Comparison of ENCODE assay signal across 8 cellular contexts in genomic region chr12:55973598-55974307, GRCh38. TPM values are rescaled to one million over a fixed set of nuclear protein-coding genes. Genes with fewer than 3 reads are reported as not detected.
DNase-seq lines count a peak whose midpoint lies in the region; ATAC-seq and TF ChIP-seq lines count a peak whose summit lies in the region.

TSS of gene RAB5B (plus strand) at chr12:55974078. CDS start at chr12:55986961, 12,883 bp downstream.

- TF ChIP-seq CTCF in DND-41 (IDR thresholded peaks at IDR 0.05; ENCODE audit: borderline replicate concordance, extremely low read depth, low read length, poor library complexity, severe bottlenecking) = no peak
- peak; percentile 17 to 53 (median 36) for TF ChIP-seq CTCF in Peyer's patch (IDR thresholded peaks at IDR 0.05)
- peak in 1 of 3 experiments; percentile 22 for TF ChIP-seq CTCF in esophagus muscularis mucosa (IDR thresholded peaks at IDR 0.05)

- H2AFZ ChIP-seq in DND-41 (ENCODE audit: low read depth, low read length) = peak within 1 kb of the TSS; percentile 78

- H4K20me1 ChIP-seq in DND-41 (ENCODE audit: insufficient read depth, low read length) = 0 out of 2 replicates have a peak, but pooled peaks cover 2% of the 10 kb centered on the region

- H3K79me2 ChIP-seq in DND-41 (ENCODE audit: insufficient read depth, low read length) = peaks cover 63% of the 10 kb centered on the region

- H3K4me1 ChIP-seq in DND-41 (ENCODE audit: insufficient read depth, low read length) = peaks cover 61% of the 10 kb centered on the region
- peaks cover 0 to 35% (median 2%) of the 10 kb centered on the region in 4 donors for H3K4me1 ChIP-seq in Peyer's patch
- H3K4me1 ChIP-seq in esophagus muscularis mucosa = peaks cover 25 to 73% (median 61%) of the 10 kb centered on the region in 4 donors
- H3K4me1 ChIP-seq in muscle layer of colon (ENCODE audit: insufficient read depth, low read length) = peaks cover 37% of the 10 kb centered on the region

- WGBS in esophagus muscularis mucosa = 0% methylated on average over 21 of the region's 39 CpGs

- H3K27ac ChIP-seq in DND-41 (ENCODE audit: low read length) (peak within 1 kb of the TSS; percentile 78), KOPT-K1 (ENCODE audit: low read depth, low read length, poor library complexity, severe bottlenecking) (peak within 1 kb of the TSS; percentile 80), Peyer's patch (peak within 1 kb of the TSS; percentile 92 to 98 (median 95)), esophagus muscularis mucosa (replicated peaks in 1 of 4) (peak within 1 kb of the TSS; percentile 90 to 98 (median 96)), muscle layer of colon (ENCODE audit: low read depth, low read length) (peak within 1 kb of the TSS; percentile 89)

- H3K36me3 ChIP-seq in DND-41 (ENCODE audit: insufficient read depth, low read length) (peaks cover 48% of the 10 kb centered on the region), KOPT-K1 (ENCODE audit: insufficient read depth, low read length) (peaks cover 48% of the 10 kb centered on the region), Peyer's patch (peaks cover 0 to 4% (median 0%) of the 10 kb centered on the region in 3 donors), esophagus muscularis mucosa (peaks cover 0 to 31% (median 15%) of the 10 kb centered on the region in 4 donors), muscle layer of colon (ENCODE audit: insufficient read depth, low read length) (no peaks in the 10 kb centered on the region)

- H3K4me2 ChIP-seq in DND-41 (ENCODE audit: insufficient read depth, low read length) = peak within 1 kb of the TSS; percentile 72

- H3K9me3 ChIP-seq in DND-41 (ENCODE audit: insufficient read depth, low read length, severe bottlenecking) (no peaks in the 10 kb centered on the region), KOPT-K1 (ENCODE audit: insufficient read depth, low read length, poor library complexity, severe bottlenecking) (no peaks in the 10 kb centered on the region), Peyer's patch (no peaks in the 10 kb centered on the region), esophagus muscularis mucosa (no peaks in the 10 kb centered on the region), muscle layer of colon (ENCODE audit: low read length) (no peaks in the 10 kb centered on the region)

- TF ChIP-seq POLR2A in Peyer's patch (IDR thresholded peaks at IDR 0.05) (peak; percentile 97 to 99), esophagus muscularis mucosa (IDR thresholded peaks at IDR 0.05; ENCODE audit: low read depth) (peak; percentile 95)

- peak within 1 kb of the TSS; percentile 89 for H3K9ac ChIP-seq in DND-41 (ENCODE audit: low read depth, low read length)
- H3K9ac ChIP-seq in muscle layer of colon (ENCODE audit: low read length) = peak within 1 kb of the TSS; percentile 90

- H3K27me3 ChIP-seq in DND-41 (ENCODE audit: insufficient read depth, low read length, poor library complexity) (no peaks in the 10 kb centered on the region), Peyer's patch (no peaks in the 10 kb centered on the region), esophagus muscularis mucosa (no peaks in the 10 kb centered on the region), muscle layer of colon (ENCODE audit: control insufficient read depth in 1 of 2, insufficient read depth in 2 of 2, low read length in 2 of 2) (no peaks in the 10 kb centered on the region)

- DNase-seq in DND-41 = peak; percentile 100
- peak; percentile 97 to 100 (median 98) for DNase-seq in Peyer's patch
- DNase-seq in activated T-cell treated with anti-CD3 and anti-CD28 coated beads, Interleukin-2, amount 50 U/mL, for 48 hours = peak; percentile 97 to 98
- peak; percentile 100 for DNase-seq in esophagus muscularis mucosa (ENCODE audit: extremely low spot score)
- DNase-seq in stimulated activated CD8-positive, alpha-beta memory T cell treated with anti-CD3 and anti-CD28 coated beads, Interleukin-7, amount 100 ng/mL, for 24 hours (ENCODE audit: low read depth) = peak; percentile 93

- H3K4me3 ChIP-seq in DND-41 (ENCODE audit: low read depth in 1 of 2, low read length in 2 of 2) (peak within 1 kb of the TSS; percentile 86 to 93), Peyer's patch (peak within 1 kb of the TSS; percentile 71 to 100 (median 95)), esophagus muscularis mucosa (peak within 1 kb of the TSS; percentile 74 to 99 (median 96)), muscle layer of colon (ENCODE audit: low read depth in 1 of 2, low read length in 2 of 2) (peak within 1 kb of the TSS; percentile 75 to 90)

- intact Hi-C loops in esophagus muscularis mucosa (cut with DNase I) = no loop called here

- TF ChIP-seq EP300 in esophagus muscularis mucosa (IDR thresholded peaks at IDR 0.05) = no peak

- ATAC-seq in DND-41 (ENCODE audit: insufficient read depth, low read depth) (peak; percentile 91), GM21825 (IDR thresholded peaks at IDR 0.05; ENCODE audit: unreplicated experiment) (peak; percentile 87)

RNA-seq across cellular contexts. Expression of gene RAB5B, which starts in this region (rescaled TPM):
- total RNA-seq in Peyer's patch (10 to 100 TPM; 70.7 to 96.6 (median 84.2) TPM), esophagus muscularis mucosa (100 to 1,000 TPM; 116 to 189 (median 138) TPM)

Comparison
In these comparisons a context has a peak if more than half of its experiments do, and no peak if none do; other contexts are left out.
1. Peak in every context shown above with its lines: DNase-seq, ATAC-seq, H3K4me3 ChIP-seq and H3K27ac ChIP-seq.